20 cellular contexts compared by ENCODE assay signal in the genomic region with DNA sequence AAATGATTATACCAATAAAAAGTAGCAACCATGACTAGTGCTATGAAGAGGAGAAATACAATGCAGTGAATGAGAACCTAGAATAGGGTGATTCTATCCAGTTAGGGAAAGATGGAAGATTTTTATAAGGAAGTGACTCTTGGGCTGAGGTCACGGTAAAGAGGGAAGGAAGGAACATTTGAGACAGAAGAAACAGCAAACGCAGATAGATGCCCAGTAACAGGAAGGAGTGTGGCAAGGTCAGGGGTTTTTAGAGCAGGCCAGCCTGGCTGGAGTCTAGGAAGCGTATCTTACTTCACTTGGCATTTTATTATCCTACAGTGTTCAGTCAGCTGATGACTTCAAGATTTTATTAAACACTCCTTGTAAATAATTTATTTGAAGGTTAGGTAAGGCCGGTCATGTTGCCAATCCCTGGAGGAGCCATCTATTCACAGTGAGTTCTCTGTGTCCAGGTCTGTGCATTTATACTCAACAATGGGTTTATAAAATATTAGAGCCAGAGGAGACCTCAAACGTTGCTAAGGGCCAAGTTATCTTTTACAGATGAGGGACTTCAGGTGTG.
A peak's percentile ranks its signal among the peaks of the same experiment; 100 is the strongest.
DNase-seq lines count a peak whose midpoint lies in the region; ATAC-seq and TF ChIP-seq lines count a peak whose summit lies in the region.
"Had no signal": no experiment of that assay in that cellular context is flagged by ENCODE, and none has a peak within 500 bp of the region (broad histone marks: within the 10 kb centered on the region; RNA-seq: fewer than 3 reads in every experiment).

No MANE protein-coding gene starts in this region.

- H3K27ac ChIP-seq in dorsolateral prefrontal cortex (peak overlapping the region in 46 of 59 donors; percentile 3 to 86 (median 62)), urinary bladder (ENCODE audit: low read depth) (peak overlapping the region; percentile 53)
- H3K27ac ChIP-seq: testis had no signal

- H3K27me3 Mint-ChIP-seq in HFFc6 (ENCODE audit: insufficient read depth) = no peaks in the 10 kb centered on the region
- H3K27me3 Mint-ChIP-seq: activated naive CD8-positive, alpha-beta T cell treated with anti-CD3 and anti-CD28 coated beads for 36 hours; effector memory CD8-positive, alpha-beta T cell had no signal

- no peak overlapping the region for H3K4me3 ChIP-seq in dorsolateral prefrontal cortex
- H3K4me3 ChIP-seq in urinary bladder (ENCODE audit: low read depth, low read length) = no peak overlapping the region
- H3K4me3 ChIP-seq: testis had no signal

- no peaks in the 10 kb centered on the region for H3K9me3 Mint-ChIP-seq in HFFc6
- H3K9me3 Mint-ChIP-seq: activated naive CD8-positive, alpha-beta T cell treated with anti-CD3 and anti-CD28 coated beads for 36 hours; effector memory CD8-positive, alpha-beta T cell; nephron had no signal

- ATAC-seq in Right ventricle myocardium inferior (peak; percentile 44), GM18498 (IDR thresholded peaks at IDR 0.05; ENCODE audit: unreplicated experiment) (no peak)

- DNase-seq in Right ventricle myocardium inferior (ENCODE audit: missing footprints) (no peak), cardiac septum (ENCODE audit: low spot score) (no peak), dorsolateral prefrontal cortex (no peak), medulla oblongata (ENCODE audit: extremely low spot score) (peak; percentile 65), NCI-H2227 treated with DMSO at 0.1 percent for 48 hours (lab: John Stamatoyannopoulos, UW) (no peak), HFFc6 (no peak)
- DNase-seq: activated CD4-positive, alpha-beta T cell treated with anti-CD3 and anti-CD28 coated beads, Interleukin-2, amount 50 U/mL, for 1 hour; activated naive CD8-positive, alpha-beta T cell treated with anti-CD3 and anti-CD28 coated beads for 36 hours; activated T-cell treated with anti-CD3 and anti-CD28 coated beads, Interleukin-2, amount 50 U/mL, for 1 hour; NCI-H1092 treated with DMSO at 0.1 percent for 48 hours; NCI-H2107; retina; SHP77; stimulated activated CD4-positive, alpha-beta T cell treated with anti-CD3 and anti-CD28 coated beads, Interleukin-1b, Interleukin-23, amount 100 ng/mL, for 48 hours; T1000; testis had no signal

- H3K4me1 Mint-ChIP-seq in HFFc6 (ENCODE audit: low read depth) = no peaks in the 10 kb centered on the region

- no peak overlapping the region for H3K27ac Mint-ChIP-seq in HFFc6
- H3K27ac Mint-ChIP-seq: activated naive CD8-positive, alpha-beta T cell treated with anti-CD3 and anti-CD28 coated beads for 36 hours; effector memory CD8-positive, alpha-beta T cell; nephron had no signal

- intact Hi-C loops in Right ventricle myocardium inferior (cut with DNase I) (no loop called here), cardiac septum (cut with DNase I) (no loop called here), dorsolateral prefrontal cortex (cut with DNase I) (no loop called here)

- H3K27me3 ChIP-seq in dorsolateral prefrontal cortex = no peaks in the 10 kb centered on the region
- H3K27me3 ChIP-seq: testis had no signal

- no peak for TF ChIP-seq CTCF in dorsolateral prefrontal cortex (IDR thresholded peaks at IDR 0.05 in 54 of 56, conservative IDR thresholded peaks at IDR 0.05 in 2 of 56; ENCODE audit: low read depth in 1 of 56, partially characterized antibody in 56 of 56)
- no peak for TF ChIP-seq CTCF in HFFc6 (IDR thresholded peaks at IDR 0.05)

- H3K36me3 Mint-ChIP-seq in HFFc6 (ENCODE audit: low read depth) = no peaks in the 10 kb centered on the region; the same call in 1 of the 2 replicates

- WGBS in urinary bladder = 78% methylated on average over 5 of the region's 5 CpGs

- H3K36me3 ChIP-seq in urinary bladder (ENCODE audit: insufficient read depth) = no peaks in the 10 kb centered on the region

- H3K4me3 Mint-ChIP-seq in HFFc6 = no peak overlapping the region
- H3K4me3 Mint-ChIP-seq: activated naive CD8-positive, alpha-beta T cell treated with anti-CD3 and anti-CD28 coated beads for 36 hours; effector memory CD8-positive, alpha-beta T cell; nephron had no signal

- peaks cover 1% of the 10 kb centered on the region for H3K4me1 ChIP-seq in urinary bladder (ENCODE audit: insufficient read depth)
